ENCODE assay signal across 17 cellular contexts in the genomic region with DNA sequence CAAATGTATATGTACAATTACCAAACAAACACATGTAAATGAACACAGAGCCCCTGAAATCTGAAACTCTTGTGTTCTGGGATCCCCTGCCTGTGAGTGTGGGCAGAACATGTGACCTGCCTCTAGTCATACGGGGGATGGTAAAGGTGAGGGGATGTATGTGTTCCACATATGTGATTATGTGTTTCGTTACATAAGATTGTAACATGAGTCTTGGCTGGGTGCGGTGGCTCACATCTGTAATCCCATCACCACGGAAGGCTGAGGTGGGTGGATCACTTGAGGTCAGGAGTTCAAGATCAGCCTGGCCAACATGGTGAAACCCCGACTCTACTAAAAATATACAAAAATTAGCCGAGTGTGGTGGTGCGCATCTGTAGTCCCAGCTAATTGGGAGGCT. TPM values are rescaled to one million over a fixed set of nuclear protein-coding genes. Genes with fewer than 3 reads are reported as not detected.
DNase-seq lines count a peak whose midpoint lies in the region; TF ChIP-seq lines count a peak whose summit lies in the region.
"Had no signal": no experiment of that assay in that cellular context is flagged by ENCODE, and none has a peak within 500 bp of the region (broad histone marks: within the 10 kb centered on the region; RNA-seq: fewer than 3 reads in every experiment).

No MANE protein-coding gene starts in this region.

- intact Hi-C loops in esophagus muscularis mucosa (cut with DNase I) = no loop called here

- H3K9me3 ChIP-seq in esophagus muscularis mucosa (no peaks in the 10 kb centered on the region), BE2C (no peaks in the 10 kb centered on the region)
- H3K9me3 ChIP-seq: Caco-2 had no signal

- no peak for TF ChIP-seq EP300 in esophagus muscularis mucosa (IDR thresholded peaks at IDR 0.05)

- DNase-seq in ecto neural progenitor cell (ENCODE audit: low spot score) (peak; percentile 12), esophagus muscularis mucosa (ENCODE audit: extremely low spot score) (peak; percentile 80), type B pancreatic cell (ENCODE audit: extremely low spot score, unreplicated experiment) (peak; percentile 13), BE2C (no peak), Kasumi-1 (lab: John Stamatoyannopoulos, UW) (no peak)
- no peak for DNase-seq in activated effector memory CD4-positive, alpha-beta T cell treated with anti-CD3 and anti-CD28 coated beads, Interleukin-2, amount 50 U/mL, for 16 hours
- DNase-seq: 8988T; ACHN; Caco-2; Calu3; CD4-positive, alpha-beta T cell; CD8-positive, alpha-beta T cell; DMS79 treated with DMSO at 0.1 percent for 48 hours; GF-D8 had no signal

- no peak overlapping the region for H3K27ac ChIP-seq in esophagus muscularis mucosa (replicated peaks in 1 of 4)
- H3K27ac ChIP-seq: BLaER1 treated with 17β-estradiol and CSF1 and Interleukin-3, amounts not matched to agents 10 nM and 100 nM; C4-2B had no signal

- no peaks in the 10 kb centered on the region for H3K9me3 Mint-ChIP-seq in type B pancreatic cell
- H3K9me3 Mint-ChIP-seq: CD4-positive, alpha-beta T cell; CD8-positive, alpha-beta T cell had no signal

- peaks cover 19% of the 10 kb centered on the region for H3K4me1 Mint-ChIP-seq in type B pancreatic cell (ENCODE audit: unreplicated experiment)

- peaks cover 3% of the 10 kb centered on the region for H3K27me3 Mint-ChIP-seq in type B pancreatic cell
- H3K27me3 Mint-ChIP-seq: CD4-positive, alpha-beta T cell had no signal

- H3K27me3 ChIP-seq in esophagus muscularis mucosa (no peaks in the 10 kb centered on the region), BE2C (no peaks in the 10 kb centered on the region)
- H3K27me3 ChIP-seq: BLaER1 treated with 17β-estradiol and CSF1 and Interleukin-3, amounts not matched to agents 10 nM and 100 nM had no signal

- H3K4me3 ChIP-seq in esophagus muscularis mucosa (no peak overlapping the region), BE2C (ENCODE audit: low read depth, low read length) (no peak overlapping the region)
- H3K4me3 ChIP-seq: BLaER1 treated with 17β-estradiol and CSF1 and Interleukin-3, amounts not matched to agents 10 nM and 100 nM had no signal

- no peak overlapping the region for H3K4me3 Mint-ChIP-seq in type B pancreatic cell
- H3K4me3 Mint-ChIP-seq: CD4-positive, alpha-beta T cell; CD8-positive, alpha-beta T cell had no signal

- H3K36me3 ChIP-seq in esophagus muscularis mucosa (peaks cover 0 to 4% (median 1%) of the 10 kb centered on the region in 4 donors), BE2C (no peaks in the 10 kb centered on the region)
- H3K36me3 ChIP-seq: BLaER1 treated with 17β-estradiol and CSF1 and Interleukin-3, amounts not matched to agents 10 nM and 100 nM had no signal

- H3K4me1 ChIP-seq in esophagus muscularis mucosa = peaks cover 13 to 37% (median 30%) of the 10 kb centered on the region in 4 donors
- H3K4me1 ChIP-seq in BE2C = peaks cover 4% of the 10 kb centered on the region; the same call in 1 of the 2 replicates

- 95% methylated on average over 7 of the region's 7 CpGs for WGBS in esophagus muscularis mucosa

- H3K36me3 Mint-ChIP-seq in type B pancreatic cell = peaks cover 6% of the 10 kb centered on the region

- H3K27ac Mint-ChIP-seq in type B pancreatic cell = no peak overlapping the region
- H3K27ac Mint-ChIP-seq: CD4-positive, alpha-beta T cell had no signal

- TF ChIP-seq POLR2A in esophagus muscularis mucosa (IDR thresholded peaks at IDR 0.05; ENCODE audit: low read depth) = no peak

- TF ChIP-seq CTCF in esophagus muscularis mucosa (IDR thresholded peaks at IDR 0.05) = no peak
- TF ChIP-seq CTCF in type B pancreatic cell (conservative IDR thresholded peaks at IDR 0.05) = no peak
- TF ChIP-seq CTCF in BE2C (IDR thresholded peaks at IDR 0.05; ENCODE audit: low read depth, low read length) = no peak

RNA-seq across cellular contexts. Expression of gene SLC2A9, which starts 37.1 kb away (rescaled TPM):
- total RNA-seq in esophagus muscularis mucosa = 10 to 100 TPM in 1 of 4 donors, 1 to 10 TPM in 3; 5.6 to 10.5 (median 6.5) TPM
- 1.1 and 2.5 TPM in 2 replicates for total RNA-seq in type B pancreatic cell (ENCODE audit: low replicate concordance)
- polyA plus RNA-seq in BE2C (2012; ENCODE audit: insufficient read depth, insufficient read length, low read depth) = not detected
- total RNA-seq: A673 had no signal

RNA-seq across cellular contexts. Expression of gene WDR1, which starts 58.2 kb away (rescaled TPM):
- total RNA-seq in esophagus muscularis mucosa (100 to 1,000 TPM; 361 to 536 (median 485) TPM), type B pancreatic cell (ENCODE audit: low replicate concordance) (227 and 313 TPM in 2 replicates)
- polyA plus RNA-seq in BE2C (2012; ENCODE audit: insufficient read depth, insufficient read length, low read depth) = 93.6 TPM

Comparison
In these comparisons a context has a peak if more than half of its experiments do, and no peak if none do; other contexts are left out.
1. DNase-seq: peak in ecto neural progenitor cell (single experiment), esophagus muscularis mucosa (single experiment) and type B pancreatic cell (single experiment); none in activated effector memory CD4-positive, alpha-beta T cell treated with anti-CD3 and anti-CD28 coated beads, Interleukin-2, amount 50 U/mL, for 16 hours (single experiment), BE2C (single experiment) and Kasumi-1 (0 of 2).